15 cellular contexts compared by ENCODE assay signal in the genomic region with DNA sequence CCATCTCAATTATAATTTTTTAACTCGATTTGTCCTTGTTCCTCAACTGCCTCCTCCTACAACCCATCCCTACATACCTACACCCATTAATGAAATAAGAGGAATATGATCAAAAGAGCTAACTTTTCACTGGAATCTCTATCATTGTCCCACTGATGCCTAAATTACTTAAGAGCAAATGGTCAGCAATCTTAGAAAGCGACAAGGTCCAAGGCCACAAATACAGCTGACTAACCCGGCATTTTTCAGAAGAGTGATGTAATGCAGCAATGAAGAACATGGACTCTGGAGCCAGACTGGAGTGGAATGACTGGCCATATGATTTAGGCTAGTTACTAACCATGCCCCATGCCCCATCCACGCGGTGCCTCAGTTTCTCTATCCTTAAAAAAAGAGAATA.
"Had no signal": no experiment of that assay in that cellular context is flagged by ENCODE, and none has a peak within 500 bp of the region (broad histone marks: within the 10 kb centered on the region; RNA-seq: fewer than 3 reads in every experiment).

No MANE protein-coding gene starts in this region.

- H3K27me3 Mint-ChIP-seq: activated CD4-positive, alpha-beta T cell treated with anti-CD3 and anti-CD28 coated beads, Interleukin-2, amount 10 ng/mL, durations not matched to agents 7 days and 5 days; activated naive CD8-positive, alpha-beta T cell treated with anti-CD3 and anti-CD28 coated beads, Interleukin-2, amount 50 U/mL, for 24 hours had no signal

- H3K27ac ChIP-seq: lower lobe of right lung, sigmoid colon, stomach, testis, upper lobe of left lung had no signal

- H3K4me3 ChIP-seq: lower lobe of right lung, sigmoid colon, stomach, testis, upper lobe of left lung had no signal

- ATAC-seq: activated naive CD8-positive, alpha-beta T cell treated with anti-CD3 and anti-CD28 coated beads, Interleukin-2, amount 50 U/mL, for 24 hours; esophagus mucosa; lower lobe of right lung had no signal

- H3K4me1 ChIP-seq: lower lobe of right lung, sigmoid colon, stomach, testis, upper lobe of left lung had no signal

- H3K9me3 ChIP-seq: lower lobe of right lung, sigmoid colon, stomach, testis, upper lobe of left lung had no signal

- H3K27ac Mint-ChIP-seq: activated CD4-positive, alpha-beta T cell treated with anti-CD3 and anti-CD28 coated beads, Interleukin-2, amount 10 ng/mL, durations not matched to agents 7 days and 5 days; activated naive CD8-positive, alpha-beta T cell treated with anti-CD3 and anti-CD28 coated beads, Interleukin-2, amount 50 U/mL, for 24 hours; T-helper 2 cell treated with Interferon-gamma antibody and Interleukin-4, amounts not matched to agents 5 μg/mL and 100 μg/mL, for 36 hours had no signal

- H3K9me3 Mint-ChIP-seq: activated naive CD8-positive, alpha-beta T cell treated with anti-CD3 and anti-CD28 coated beads, Interleukin-2, amount 50 U/mL, for 24 hours; neural crest cell; T-helper 2 cell treated with Interferon-gamma antibody and Interleukin-4, amounts not matched to agents 5 μg/mL and 100 μg/mL, for 36 hours had no signal

- H3K4me1 Mint-ChIP-seq: neural crest cell had no signal

- DNase-seq: activated CD4-positive, alpha-beta T cell treated with anti-CD3 and anti-CD28 coated beads, Interleukin-2, amount 10 ng/mL, durations not matched to agents 7 days and 5 days; activated CD4-positive, CD25-positive, alpha-beta regulatory T cell; activated CD8-positive, alpha-beta memory T cell treated with anti-CD3 and anti-CD28 coated beads for 24 hours; activated naive CD4-positive, alpha-beta T cell treated with Interleukin-2 at 50 U/mL for 16 hours; activated naive CD8-positive, alpha-beta T cell treated with anti-CD3 and anti-CD28 coated beads, Interleukin-2, amount 50 U/mL, for 24 hours; lower lobe of right lung; sigmoid colon; stimulated activated CD4-positive, alpha-beta T cell treated with anti-CD3 and anti-CD28 coated beads, Interleukin-12 subunit alpha, Interleukin-12 subunit beta, amount 100 ng/mL, for 4 hours; stimulated activated CD4-positive, alpha-beta T cell treated with anti-CD3 and anti-CD28 coated beads, Interleukin-2, amount 100 ng/mL, for 24 hours; stomach; testis; upper lobe of left lung had no signal

- H3K27me3 ChIP-seq: sigmoid colon, stomach, testis, upper lobe of left lung had no signal

- H3K4me3 Mint-ChIP-seq: activated CD4-positive, alpha-beta T cell treated with anti-CD3 and anti-CD28 coated beads, Interleukin-2, amount 10 ng/mL, durations not matched to agents 7 days and 5 days; activated naive CD8-positive, alpha-beta T cell treated with anti-CD3 and anti-CD28 coated beads, Interleukin-2, amount 50 U/mL, for 24 hours; neural crest cell; T-helper 2 cell treated with Interferon-gamma antibody and Interleukin-4, amounts not matched to agents 5 μg/mL and 100 μg/mL, for 36 hours had no signal
